Comparison of ENCODE assay signal across 1 cellular context in genomic region chr1:114660250-114660649, GRCh38.
A peak's percentile ranks its signal among the peaks of the same experiment; 100 is the strongest.
TF ChIP-seq lines count a peak whose summit lies in the region.

No MANE protein-coding gene starts in this region.

TF ChIP-seq in K562, 482 proteins besides CTCF, POLR2A, EP300 and RAD21 (continued from another document):
- TF ChIP-seq ZBTB11 (CRISPR knock-in tag; IDR thresholded peaks at IDR 0.05) (peak in 1 of 3 experiments; percentile 26; a peak in 2 of 6 replicates), JUNB (CRISPR knock-in tag; conservative IDR thresholded peaks at IDR 0.05) (no peak), TGIF2 (CRISPR knock-in tag; IDR thresholded peaks at IDR 0.05) (no peak), ADNP (tag; IDR thresholded peaks at IDR 0.05) (no peak)
